Comparison of ENCODE assay signal across 1 cellular context in genomic region chr1:180898441-180899219, GRCh38.
TF ChIP-seq lines count a peak whose summit lies in the region.

No MANE protein-coding gene starts in this region.

TF ChIP-seq in HepG2, 621 proteins besides CTCF, POLR2A, EP300 and RAD21 (continued from another document):
- no peak for TF ChIP-seq CAMTA2 (CRISPR knock-in tag; IDR thresholded peaks at IDR 0.05; ENCODE audit: borderline replicate concordance)
- no peak for TF ChIP-seq ZNF841 (CRISPR knock-in tag; IDR thresholded peaks at IDR 0.05; ENCODE audit: borderline replicate concordance)
- TF ChIP-seq ZNF292 (CRISPR knock-in tag; IDR thresholded peaks at IDR 0.05; ENCODE audit: borderline replicate concordance, low read depth) = no peak
- no peak for TF ChIP-seq ZSCAN30 (CRISPR knock-in tag; IDR thresholded peaks at IDR 0.05)
- no peak for TF ChIP-seq ZNF235 (CRISPR knock-in tag; IDR thresholded peaks at IDR 0.05; ENCODE audit: borderline replicate concordance)
- TF ChIP-seq RXRA (CRISPR knock-in tag; IDR thresholded peaks at IDR 0.05) = no peak
- TF ChIP-seq PHF5A (CRISPR knock-in tag; IDR thresholded peaks at IDR 0.05; ENCODE audit: low read depth, unreplicated experiment) = no peak
